ENCODE assay signal across 8 cellular contexts in genomic region chr20:25247666-25248500, GRCh38. TPM values are rescaled to one million over a fixed set of nuclear protein-coding genes. Genes with fewer than 3 reads are reported as not detected.
DNase-seq lines count a peak whose midpoint lies in the region; ATAC-seq, FAIRE-seq and TF ChIP-seq lines count a peak whose summit lies in the region.

Gene PYGB (plus strand): TSS chr20:25248085. CDS start chr20:25248179, 94 bp downstream.

- TF ChIP-seq CTCF in AG04449 (IDR thresholded peaks at IDR 0.05; ENCODE audit: insufficient read depth, low read length, missing control alignments) (no peak), WTC11 (IDR thresholded peaks at IDR 0.05) (no peak), mammary epithelial cell (conservative IDR thresholded peaks at IDR 0.05 in 1 of 2, IDR thresholded peaks at IDR 0.05 in 1 of 2; ENCODE audit: extremely low read depth in 1 of 2, insufficient read depth in 1 of 2, low read depth in 1 of 2, low read length in 2 of 2) (no peak)

- H3K27ac Mint-ChIP-seq in WTC11: peak within 1 kb of the TSS; percentile 94

- H3K4me1 Mint-ChIP-seq in WTC11: peaks cover 37% of the 10 kb centered on the region

- H3K4me1 ChIP-seq in mammary epithelial cell (ENCODE audit: insufficient read depth, low read length) (peaks cover 39% of the 10 kb centered on the region), small intestine (ENCODE audit: control insufficient read depth in 2 of 2, insufficient read depth in 1 of 2, low read depth in 1 of 2, low read length in 1 of 2) (peaks cover under 1 to 3% of the 10 kb centered on the region in 2 donors)

- peak within 1 kb of the TSS; percentile 88 for H3K4me3 Mint-ChIP-seq in WTC11

- H3K9me3 ChIP-seq in mammary epithelial cell (replicated peaks; ENCODE audit: insufficient read depth, low read length) (no peaks in the 10 kb centered on the region), small intestine (ENCODE audit: control insufficient read depth, low read depth) (no peaks in the 10 kb centered on the region)

- H4K20me1 ChIP-seq in mammary epithelial cell (ENCODE audit: insufficient read depth, low read length): peaks cover 13% of the 10 kb centered on the region

- in situ Hi-C loops in mammary epithelial cell (cut with MboI; ENCODE audit: low sequenced_read_pairs in 2 of 2): loop anchor here in 1 of 2 donors (5.0 kb wide), 1 partner anchor 51 kb away; the partner anchor contains the start of gene ENTPD6

- peak within 1 kb of the TSS; percentile 91 for H3K9ac ChIP-seq in mammary epithelial cell (ENCODE audit: insufficient read depth, low read length)

- no peak for FAIRE-seq in small intestine (lab: Jason Lieb, UNC)

- H3K27me3 Mint-ChIP-seq in WTC11 (ENCODE audit: low read depth): peaks cover 9% of the 10 kb centered on the region

- peak within 1 kb of the TSS; percentile 79 for H3K27ac ChIP-seq in mammary epithelial cell (ENCODE audit: insufficient read depth, low read depth, low read length)
- peak within 1 kb of the TSS; percentile 87 to 91 for H3K27ac ChIP-seq in small intestine (ENCODE audit: low read depth in 1 of 2, low read length in 1 of 2)

- peak within 1 kb of the TSS; percentile 64 for H2AFZ ChIP-seq in mammary epithelial cell (ENCODE audit: low read depth, low read length)

- H3K4me3 ChIP-seq in AG04449 (ENCODE audit: low read depth, low read length) (peak within 1 kb of the TSS; percentile 95), mammary epithelial cell (replicated peaks in 1 of 3; ENCODE audit: insufficient read depth in 1 of 3, low read depth in 2 of 3, low read length in 3 of 3) (peak within 1 kb of the TSS; percentile 91 to 98 (median 97)), small intestine (ENCODE audit: low read depth in 1 of 2, low read length in 2 of 2) (peak within 1 kb of the TSS; percentile 79 to 85)

- peaks cover 4% of the 10 kb centered on the region for H3K9me3 Mint-ChIP-seq in WTC11

- no peak for DNase-seq in AG04449 (ENCODE audit: low read depth, low spot score)
- peak; percentile 88 for DNase-seq in NCI-H2227 (lab: John Stamatoyannopoulos, UW; ENCODE audit: unreplicated experiment)
- peak; percentile 82 for DNase-seq in WTC11 (ENCODE audit: low spot score)
- DNase-seq in mammary epithelial cell: peak; percentile 89
- peak; percentile 94 for DNase-seq in iPS-NIHi7 (ENCODE audit: extremely low spot score)
- DNase-seq in small intestine: peak; percentile 69

- H3K36me3 ChIP-seq in mammary epithelial cell (ENCODE audit: insufficient read depth, low read length) (peaks cover 4% of the 10 kb centered on the region), small intestine (ENCODE audit: control insufficient read depth in 2 of 2, insufficient read depth in 2 of 2, low read length in 2 of 2) (no peaks in the 10 kb centered on the region)

- H3K27me3 ChIP-seq in mammary epithelial cell (ENCODE audit: insufficient read depth, low read length) (no peaks in the 10 kb centered on the region), small intestine (ENCODE audit: control insufficient read depth in 2 of 2, insufficient read depth in 2 of 2, low read length in 2 of 2) (no peaks in the 10 kb centered on the region)

- ATAC-seq in GM18868 (IDR thresholded peaks at IDR 0.05; ENCODE audit: unreplicated experiment) (peak; percentile 70), HG03097 (IDR thresholded peaks at IDR 0.05; ENCODE audit: low FRiP score, unreplicated experiment) (peak; percentile 67), WTC11 (peak; percentile 73)

- no TSS peak for BruUV-seq in mammary epithelial cell (replicated peaks; lab: Mats Ljungman, UMichigan)

- POLR2A ChIA-PET in AG04449 (lab: Yijun Ruan, JAX): interaction anchor here (0.5 to 2.2 kb wide), 12 partner anchors 10 to 151 kb away, joined by 3 to 12 read pairs (median 3); no protein-coding TSS in a partner anchor
- POLR2A ChIA-PET in WTC11 (lab: Charles Lee): interaction anchor here (1.0 to 1.3 kb wide), 4 partner anchors 25 to 159 kb away, joined by 3 to 5 read pairs (median 4); partner anchors contain the start of gene GINS1

- intact Hi-C loops in mammary epithelial cell (cut with micrococcal nuclease): loop anchor here (1.0 to 5.0 kb wide), 7 partner anchors 10 to 255 kb away; partner anchors contain the start of genes APMAP and VSX1

- dilution Hi-C loops in mammary epithelial cell (cut with HindIII; ENCODE audit: low sequenced_read_pairs): no loop called here

- CTCF ChIA-PET in AG04449 (lab: Yijun Ruan, JAX): interaction anchor here (0.6 to 4.2 kb wide), 28 partner anchors 9 to 1880 kb away, joined by 3 to 23 read pairs (median 4); partner anchors contain the start of genes ENTPD6 and GINS1
- CTCF ChIA-PET in WTC11 (lab: Charles Lee): interaction anchor here (0.6 to 3.0 kb wide), 40 partner anchors 10 to 1930 kb away, joined by 3 to 48 read pairs (median 4); partner anchors contain the start of genes ENTPD6, GINS1 and VSX1
- CTCF ChIA-PET in mammary epithelial cell (lab: Charles Lee; ENCODE audit: low non-redundant PET): interaction anchor here (0.6 kb wide), 1 partner anchor 25 kb away, joined by 11 read pairs; no protein-coding TSS in a partner anchor

- WGBS in mammary epithelial cell (ENCODE audit: low coverage, missing lambda C conversion rate): 0% methylated on average over 15 of the region's 105 CpGs
- 0 to 1% (median 1%) methylated on average over 69 to 105 of the region's 105 CpGs for WGBS in small intestine, 3 donors

- H3K36me3 Mint-ChIP-seq in WTC11: 0 out of 2 replicates have a peak, but pooled peaks cover 2% of the 10 kb centered on the region

- H3K4me2 ChIP-seq in mammary epithelial cell (ENCODE audit: insufficient read depth, low read depth, low read length): peak within 1 kb of the TSS; percentile 96

- H3K79me2 ChIP-seq in mammary epithelial cell (ENCODE audit: insufficient read depth, low read length): peaks cover 77% of the 10 kb centered on the region

TF ChIP-seq in WTC11, 78 proteins besides CTCF, POLR2A, EP300 and RAD21 (continues in another document):
- TF ChIP-seq ZBTB43 (CRISPR knock-in tag; IDR thresholded peaks at IDR 0.05): peak; percentile 70; the same call in 1 of the 2 replicates
- peak; percentile 30; the same call in 1 of the 2 replicates for TF ChIP-seq PRDM15 (CRISPR knock-in tag; IDR thresholded peaks at IDR 0.05)
- peak; percentile 73 for TF ChIP-seq SP1 (CRISPR knock-in tag; conservative IDR thresholded peaks at IDR 0.05)
- peak; percentile 77; the same call in 1 of the 2 replicates for TF ChIP-seq MAX (CRISPR knock-in tag; IDR thresholded peaks at IDR 0.05)
- TF ChIP-seq GABPB1 (CRISPR knock-in tag; IDR thresholded peaks at IDR 0.05): peak; percentile 83
- TF ChIP-seq USF2 (CRISPR knock-in tag; IDR thresholded peaks at IDR 0.05): peak; percentile 21; the same call in 1 of the 2 replicates
- TF ChIP-seq CBFB (CRISPR knock-in tag; IDR thresholded peaks at IDR 0.05; ENCODE audit: low read depth): peak; percentile 37; the same call in 1 of the 2 replicates
- peak; percentile 54; the same call in 1 of the 2 replicates for TF ChIP-seq ZNF232 (CRISPR knock-in tag; IDR thresholded peaks at IDR 0.05)
- 0 out of 2 replicates have a peak, but pooled peaks have one; percentile 45 for TF ChIP-seq ZBTB21 (CRISPR knock-in tag; IDR thresholded peaks at IDR 0.05; ENCODE audit: borderline replicate concordance)

RNA-seq across cellular contexts. Expression of gene PYGB, which starts in this region (rescaled TPM):
- total RNA-seq in WTC11 (2021) (44.5 to 48.5 TPM (median 46.3 TPM) in 3 replicates), mammary epithelial cell (1,000 to 10,000 TPM in 1 of 2 donors, 100 to 1,000 TPM in 1; 475 to 1,432 TPM)
- polyA plus RNA-seq in mammary epithelial cell (284 TPM), small intestine (10 to 100 TPM; 25.7 to 37.0 (median 28.4) TPM)
- 595 TPM for polyA minus RNA-seq in mammary epithelial cell
